9 cellular contexts compared by ENCODE assay signal in genomic region chr2:95297088-95297487, GRCh38. TPM values are rescaled to one million over a fixed set of nuclear protein-coding genes. Genes with fewer than 3 reads are reported as not detected.
DNase-seq lines count a peak whose midpoint lies in the region; TF ChIP-seq lines count a peak whose summit lies in the region.
"Had no signal": no experiment of that assay in that cellular context is flagged by ENCODE, and none has a peak within 500 bp of the region (broad histone marks: within the 10 kb centered on the region; RNA-seq: fewer than 3 reads in every experiment).

TSS of gene KCNIP3 (plus strand) at chr2:95297347. CDS start at chr2:95297439, 92 bp downstream.

- peak; percentile 67 for DNase-seq in NCI-H2227 (lab: John Stamatoyannopoulos, UW; ENCODE audit: unreplicated experiment)
- peak; percentile 70 for DNase-seq in endodermal cell
- DNase-seq in ovary: no peak
- no peak for DNase-seq in SIG-M5 (lab: John Stamatoyannopoulos, UW)
- DNase-seq in activated effector memory CD4-positive, alpha-beta T cell treated with Interleukin-2 at 50 U/mL for 16 hours: no peak
- DNase-seq in activated CD4-positive, alpha-beta T cell treated with anti-CD3 and anti-CD28 coated beads for 4 hours: no peak
- no peak for DNase-seq in H4 (ENCODE audit: low spot score)
- DNase-seq: NCI-H524 treated with DMSO at 0.1 percent for 48 hours had no signal

- H3K9me3 ChIP-seq in ES-I3 (ENCODE audit: control insufficient read depth, insufficient read depth, low read length) (no peaks in the 10 kb centered on the region), endodermal cell (ENCODE audit: control insufficient read depth, low read length) (no peaks in the 10 kb centered on the region), ovary (no peaks in the 10 kb centered on the region)

- no peak for TF ChIP-seq POLR2A in ovary (IDR thresholded peaks at IDR 0.05)

- H3K4me1 ChIP-seq in ES-I3 (ENCODE audit: insufficient read depth, low read length): no peaks in the 10 kb centered on the region
- H3K4me1 ChIP-seq in endodermal cell (ENCODE audit: control insufficient read depth, insufficient read depth, low read length): no peaks in the 10 kb centered on the region
- no peaks in the 10 kb centered on the region for H3K4me1 ChIP-seq in ovary (ENCODE audit: insufficient read depth)

- 26 to 32% methylated on average over 6 to 11 of the region's 11 CpGs for WGBS in endodermal cell (ENCODE audit: insufficient coverage in 1 of 2, insufficient read length in 1 of 2), 2 experiments
- WGBS in ovary, 3 donors: 3 to 4% (median 4%) methylated on average over 11 of the region's 11 CpGs

- H3K27ac ChIP-seq in endodermal cell (ENCODE audit: low read depth, low read length) (no peak within 1 kb of the TSS), ovary (no peak within 1 kb of the TSS)

- intact Hi-C loops in ovary (cut with DNase I): no loop called here

- no peaks in the 10 kb centered on the region for H3K27me3 Mint-ChIP-seq in endodermal cell (ENCODE audit: insufficient read depth)

- H3K4me3 ChIP-seq in endodermal cell (ENCODE audit: low read length) (no peak within 1 kb of the TSS), ovary (no peak within 1 kb of the TSS)

- peaks cover 3% of the 10 kb centered on the region for H3K4me1 Mint-ChIP-seq in endodermal cell

- H3K27me3 ChIP-seq in endodermal cell (ENCODE audit: control insufficient read depth, insufficient read depth, low read length, poor library complexity, severe bottlenecking) (no peaks in the 10 kb centered on the region), ovary (no peaks in the 10 kb centered on the region)

- H3K9ac ChIP-seq in ES-I3 (ENCODE audit: low read depth, low read length) (peak within 1 kb of the TSS; percentile 15; the same call in 1 of the 2 replicates), endodermal cell (ENCODE audit: extremely low read depth, low read length, poor library complexity, severe bottlenecking) (no peak within 1 kb of the TSS)

- peak within 1 kb of the TSS; percentile 11 for H3K4me3 Mint-ChIP-seq in endodermal cell

- H3K36me3 Mint-ChIP-seq in endodermal cell (ENCODE audit: low read depth): no peaks in the 10 kb centered on the region

- H3K27ac Mint-ChIP-seq in endodermal cell: no peak within 1 kb of the TSS

- TF ChIP-seq CTCF in endodermal cell (conservative IDR thresholded peaks at IDR 0.05) (no peak), ovary (IDR thresholded peaks at IDR 0.05) (no peak)

- peaks cover 2% of the 10 kb centered on the region for H3K9me3 Mint-ChIP-seq in endodermal cell

- TF ChIP-seq EP300 in ovary (IDR thresholded peaks at IDR 0.05): no peak

- H3K36me3 ChIP-seq in ES-I3 (ENCODE audit: insufficient read depth, low read length) (no peaks in the 10 kb centered on the region), endodermal cell (ENCODE audit: control insufficient read depth, insufficient read depth, low read length) (no peaks in the 10 kb centered on the region), ovary (no peaks in the 10 kb centered on the region)

RNA-seq across cellular contexts. Expression of gene KCNIP3, which starts in this region (rescaled TPM):
- total RNA-seq in endodermal cell: 1 to 10 TPM in 1 of 2 donors, under 1 TPM in 1; 0.26 to 1.3 TPM
- 5.0 TPM for polyA plus RNA-seq in endodermal cell (2013, experiment 1 of 2)
- polyA plus RNA-seq in endodermal cell (2013, experiment 2 of 2): 4.1 TPM
- 10 to 100 TPM in 5 of 7 donors, 1 to 10 TPM in 2; 7.4 to 26.0 (median 16.5) TPM for total RNA-seq in ovary
- polyA plus RNA-seq in ovary: 1 to 10 TPM; 2.2 to 9.7 TPM
- 4.3 and 6.1 TPM in 2 replicates for total RNA-seq in H4 (2014; rRNA removed; shearing (Covaris generic))

Comparison
In these comparisons a context has a peak if more than half of its experiments do, and no peak if none do; other contexts are left out.
1. DNase-seq: peak in NCI-H2227 (single experiment) and endodermal cell (single experiment); none in ovary (0 of 5), SIG-M5 (single experiment), activated effector memory CD4-positive, alpha-beta T cell treated with Interleukin-2 at 50 U/mL for 16 hours (single experiment), activated CD4-positive, alpha-beta T cell treated with anti-CD3 and anti-CD28 coated beads for 4 hours (0 of 2) and H4 (single experiment).